14 cellular contexts compared by ENCODE assay signal in the genomic region with DNA sequence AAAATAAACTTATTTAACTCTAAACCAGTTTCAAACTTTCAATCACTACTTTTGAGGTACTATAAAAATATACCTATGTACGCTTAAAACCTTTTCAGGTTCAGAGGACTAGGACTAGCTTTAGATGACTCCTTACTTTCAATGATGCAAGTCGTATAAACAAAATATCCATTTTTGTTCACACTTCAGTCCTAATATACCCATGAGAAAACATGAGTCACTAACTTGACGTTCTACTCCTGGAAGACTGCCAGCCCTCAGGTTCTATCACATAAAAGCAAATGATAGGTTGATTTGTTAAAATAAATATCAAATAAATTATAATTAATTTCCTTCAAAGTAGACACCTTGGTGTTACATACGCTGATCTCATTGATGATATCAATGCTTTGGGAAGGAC. TPM values are rescaled to one million over a fixed set of nuclear protein-coding genes. Genes with fewer than 3 reads are reported as not detected.
DNase-seq lines count a peak whose midpoint lies in the region; ATAC-seq and TF ChIP-seq lines count a peak whose summit lies in the region.
"Had no signal": no experiment of that assay in that cellular context is flagged by ENCODE, and none has a peak within 500 bp of the region (broad histone marks: within the 10 kb centered on the region; RNA-seq: fewer than 3 reads in every experiment).

No MANE protein-coding gene starts in this region.

- H3K27ac ChIP-seq in epithelial cell of prostate: no peak overlapping the region
- peak overlapping the region; percentile 30 for H3K27ac ChIP-seq in osteoblast (ENCODE audit: low read depth, low read length)
- H3K27ac ChIP-seq: gastrocnemius medialis, tibial nerve had no signal

- H3K4me3 ChIP-seq in osteoblast (ENCODE audit: insufficient read depth, low read length): no peak overlapping the region
- H3K4me3 ChIP-seq: gastrocnemius medialis, tibial nerve had no signal

- no peak overlapping the region for H3K4me2 ChIP-seq in osteoblast (ENCODE audit: insufficient read depth, low read length)

- peaks cover 21% of the 10 kb centered on the region for H3K4me1 ChIP-seq in osteoblast (ENCODE audit: insufficient read depth, low read length)
- H3K4me1 ChIP-seq: gastrocnemius medialis had no signal

- no peaks in the 10 kb centered on the region for H3K36me3 ChIP-seq in osteoblast (ENCODE audit: insufficient read depth, low read length)
- H3K36me3 ChIP-seq: gastrocnemius medialis, tibial nerve had no signal

- H3K79me2 ChIP-seq in osteoblast (ENCODE audit: insufficient read depth, low read length): no peaks in the 10 kb centered on the region

- no peaks in the 10 kb centered on the region for H4K20me1 ChIP-seq in osteoblast (ENCODE audit: insufficient read depth, low read length)

- no peaks in the 10 kb centered on the region for H3K9me3 ChIP-seq in osteoblast (ENCODE audit: low read depth, low read length)
- H3K9me3 ChIP-seq: gastrocnemius medialis, tibial nerve had no signal

- H2AFZ ChIP-seq in osteoblast (ENCODE audit: low read length): no peak overlapping the region

- no peak for TF ChIP-seq CTCF in osteoblast (IDR thresholded peaks at IDR 0.05; ENCODE audit: extremely low read depth, low read depth, low read length)

- DNase-seq in HCEC 1CT: peak; percentile 73
- DNase-seq in NCI-H69 (lab: John Stamatoyannopoulos, UW): peak; percentile 43
- DNase-seq in epithelial cell of prostate (ENCODE audit: low read depth, low spot score): peak; percentile 64
- no peak for DNase-seq in osteoblast (ENCODE audit: insufficient read length, low spot score, missing footprints)
- no peak for DNase-seq in DMS153 (lab: John Stamatoyannopoulos, UW)
- no peak for DNase-seq in NCI-H1694 treated with DMSO at 0.1 percent for 48 hours (lab: John Stamatoyannopoulos, UW)
- DNase-seq: activated naive CD4-positive, alpha-beta T cell treated with anti-CD3 and anti-CD28 coated beads for 36 hours; gastrocnemius medialis; KBM-7; left colon; NCI-H2081 had no signal

- H3K27me3 ChIP-seq in osteoblast (ENCODE audit: insufficient read depth, low read length): no peaks in the 10 kb centered on the region
- H3K27me3 ChIP-seq: gastrocnemius medialis, tibial nerve had no signal

- no peak for ATAC-seq in HG03432 (IDR thresholded peaks at IDR 0.05; ENCODE audit: unreplicated experiment)
- ATAC-seq: gastrocnemius medialis, left colon had no signal

RNA-seq across cellular contexts. Expression of a gene that starts 10.6 kb away (rescaled TPM):
- 8.3 and 13.4 TPM in 2 replicates for total RNA-seq in osteoblast
- total RNA-seq: activated CD8-positive, alpha-beta memory T cell treated with anti-CD3 and anti-CD28 coated beads for 36 hours; activated naive CD4-positive, alpha-beta T cell treated with anti-CD3 and anti-CD28 coated beads for 36 hours had no signal

Comparison
In these comparisons a context has a peak if more than half of its experiments do, and no peak if none do; other contexts are left out.
1. DNase-seq: peak in HCEC 1CT (single experiment), NCI-H69 (single experiment) and epithelial cell of prostate (single experiment); none in osteoblast (single experiment), DMS153 (single experiment) and NCI-H1694 treated with DMSO at 0.1 percent for 48 hours (single experiment).